Comparison of ENCODE assay signal across 8 cellular contexts in genomic region chr7:43985904-43986864, GRCh38. TPM values are rescaled to one million over a fixed set of nuclear protein-coding genes. Genes with fewer than 3 reads are reported as not detected.
DNase-seq lines count a peak whose midpoint lies in the region; ATAC-seq and TF ChIP-seq lines count a peak whose summit lies in the region.
"Not testable (repeated sequence)": the region's sequence is repeated elsewhere in the genome, so short reads cannot be mapped to it uniquely, and the experiment has no call there.

No MANE protein-coding gene starts in this region.

- not testable (repeated sequence) for TF ChIP-seq POLR2A in esophagus muscularis mucosa (IDR thresholded peaks at IDR 0.05; ENCODE audit: low read depth)

- not testable (repeated sequence) for H3K27me3 ChIP-seq in CD8-positive, alpha-beta memory T cell (ENCODE audit: insufficient read depth, low read length, poor library complexity, severe bottlenecking); esophagus muscularis mucosa

- H3K36me3 ChIP-seq in CD8-positive, alpha-beta memory T cell (ENCODE audit: insufficient read depth, low read length); esophagus muscularis mucosa: not testable (repeated sequence)

- POLR2A ChIA-PET in CD8-positive, alpha-beta memory T cell (lab: Charles Lee): not testable (repeated sequence)

- peak overlapping the region in 4 of 7 donors; percentile 46 to 59 (median 52) for H3K4me3 Mint-ChIP-seq in CD8-positive, alpha-beta memory T cell
- not testable (repeated sequence) for H3K4me3 Mint-ChIP-seq in activated T-helper 1 cell treated with anti-CD3 and anti-CD28 coated beads, Interleukin-12 subunit alpha, Interleukin-12 subunit beta, Interleukin-2, Interleukin-4 antibody, amounts not matched to agents 30 ng/mL and 10 ng/mL and 1 ng/mL, durations not matched to agents 14 hours and 24 hours and 36 hours
- peak overlapping the region; percentile 58 for H3K4me3 Mint-ChIP-seq in mesothelial cell of epicardium

- not testable (repeated sequence) for H3K9me3 Mint-ChIP-seq in CD8-positive, alpha-beta memory T cell; activated T-helper 1 cell treated with anti-CD3 and anti-CD28 coated beads, Interleukin-12 subunit alpha, Interleukin-12 subunit beta, Interleukin-2, Interleukin-4 antibody, amounts not matched to agents 30 ng/mL and 10 ng/mL and 1 ng/mL, durations not matched to agents 14 hours and 24 hours and 36 hours; mesothelial cell of epicardium

- not testable (repeated sequence) for H3K4me3 ChIP-seq in CD8-positive, alpha-beta memory T cell (ENCODE audit: low read length)
- H3K4me3 ChIP-seq in esophagus muscularis mucosa: peak overlapping the region in 3 of 4 donors; percentile 25 to 50 (median 32)

- not testable (repeated sequence) for H3K4me1 ChIP-seq in CD8-positive, alpha-beta memory T cell (ENCODE audit: insufficient read depth, low read length)
- peaks cover 2 to 10% (median 8%) of the 10 kb centered on the region in 4 donors for H3K4me1 ChIP-seq in esophagus muscularis mucosa

- intact Hi-C loops in activated T-helper 1 cell treated with anti-CD3 and anti-CD28 coated beads, Interleukin-12 subunit alpha, Interleukin-12 subunit beta, Interleukin-2, Interleukin-4 antibody, amounts not matched to agents 30 ng/mL and 10 ng/mL and 1 ng/mL, durations not matched to agents 14 hours and 24 hours and 36 hours (cut with micrococcal nuclease); esophagus muscularis mucosa (cut with DNase I): not testable (repeated sequence)

- not testable (repeated sequence) for H3K9me3 ChIP-seq in CD8-positive, alpha-beta memory T cell (ENCODE audit: low read length); esophagus muscularis mucosa

- H3K4me1 Mint-ChIP-seq in CD8-positive, alpha-beta memory T cell; activated T-helper 1 cell treated with anti-CD3 and anti-CD28 coated beads, Interleukin-12 subunit alpha, Interleukin-12 subunit beta, Interleukin-2, Interleukin-4 antibody, amounts not matched to agents 30 ng/mL and 10 ng/mL and 1 ng/mL, durations not matched to agents 14 hours and 24 hours and 36 hours (ENCODE audit: low read depth); mesothelial cell of epicardium: not testable (repeated sequence)

- H3K36me3 Mint-ChIP-seq in CD8-positive, alpha-beta memory T cell; activated T-helper 1 cell treated with anti-CD3 and anti-CD28 coated beads, Interleukin-12 subunit alpha, Interleukin-12 subunit beta, Interleukin-2, Interleukin-4 antibody, amounts not matched to agents 30 ng/mL and 10 ng/mL and 1 ng/mL, durations not matched to agents 14 hours and 24 hours and 36 hours (ENCODE audit: low read depth); mesothelial cell of epicardium: not testable (repeated sequence)

- not testable (repeated sequence) for TF ChIP-seq EP300 in esophagus muscularis mucosa (IDR thresholded peaks at IDR 0.05)

- WGBS in esophagus muscularis mucosa: 20% methylated on average over 1 of the region's 33 CpGs

- TF ChIP-seq CTCF in esophagus muscularis mucosa (IDR thresholded peaks at IDR 0.05): peak in 2 of 3 experiments; percentile 63 to 67
- peak; percentile 91 for TF ChIP-seq CTCF in mesothelial cell of epicardium (IDR thresholded peaks at IDR 0.05; ENCODE audit: unreplicated experiment)

- H3K27me3 Mint-ChIP-seq in CD8-positive, alpha-beta memory T cell; activated T-helper 1 cell treated with anti-CD3 and anti-CD28 coated beads, Interleukin-12 subunit alpha, Interleukin-12 subunit beta, Interleukin-2, Interleukin-4 antibody, amounts not matched to agents 30 ng/mL and 10 ng/mL and 1 ng/mL, durations not matched to agents 14 hours and 24 hours and 36 hours (ENCODE audit: insufficient read depth); mesothelial cell of epicardium (ENCODE audit: low read depth): not testable (repeated sequence)

- not testable (repeated sequence) for H3K27ac ChIP-seq in CD8-positive, alpha-beta memory T cell (ENCODE audit: low read depth, low read length)
- peak overlapping the region in 3 of 4 donors; percentile 56 to 63 (median 57) for H3K27ac ChIP-seq in esophagus muscularis mucosa (replicated peaks in 1 of 4)

- peak overlapping the region in 2 of 8 donors; percentile 68 to 70 for H3K27ac Mint-ChIP-seq in CD8-positive, alpha-beta memory T cell
- H3K27ac Mint-ChIP-seq in activated T-helper 1 cell treated with anti-CD3 and anti-CD28 coated beads, Interleukin-12 subunit alpha, Interleukin-12 subunit beta, Interleukin-2, Interleukin-4 antibody, amounts not matched to agents 30 ng/mL and 10 ng/mL and 1 ng/mL, durations not matched to agents 14 hours and 24 hours and 36 hours; mesothelial cell of epicardium: not testable (repeated sequence)

- peak; percentile 46 for ATAC-seq in GM21367 (IDR thresholded peaks at IDR 0.05; ENCODE audit: unreplicated experiment)
- peak; percentile 67 for ATAC-seq in HG03571 (IDR thresholded peaks at IDR 0.05; ENCODE audit: unreplicated experiment)

- peak in 4 of 5 donors; percentile 27 to 90 (median 48) for DNase-seq in CD8-positive, alpha-beta memory T cell
- DNase-seq in RPMI8226 (peak; percentile 43), mesothelial cell of epicardium (ENCODE audit: low spot score in 2 of 2, unreplicated experiment in 2 of 2) (peak; percentile 42 to 86)
- peak; percentile 14 for DNase-seq in activated T-helper 1 cell treated with anti-CD3 and anti-CD28 coated beads, Interleukin-12 subunit alpha, Interleukin-12 subunit beta, Interleukin-2, Interleukin-4 antibody, amounts not matched to agents 30 ng/mL and 10 ng/mL and 1 ng/mL, durations not matched to agents 14 hours and 24 hours and 36 hours (ENCODE audit: low spot score)
- DNase-seq in esophagus muscularis mucosa (ENCODE audit: extremely low spot score): not testable (repeated sequence)
- peak; percentile 65 for DNase-seq in stimulated activated CD8-positive, alpha-beta memory T cell treated with anti-CD3 and anti-CD28 coated beads, Interleukin-12 subunit alpha, Interleukin-12 subunit beta, amount 100 ng/mL, for 4 hours (ENCODE audit: low read depth)

- CTCF ChIA-PET in CD8-positive, alpha-beta memory T cell (lab: Charles Lee): not testable (repeated sequence)

RNA-seq across cellular contexts. Expression of gene SPDYE1, which starts 11.5 kb away (rescaled TPM):
- not detected for total RNA-seq in CD8-positive, alpha-beta memory T cell
- polyA plus RNA-seq in CD8-positive, alpha-beta memory T cell: 0.25 TPM
- total RNA-seq in activated T-helper 1 cell treated with anti-CD3 and anti-CD28 coated beads, Interleukin-12 subunit alpha, Interleukin-12 subunit beta, Interleukin-2, Interleukin-4 antibody, amounts not matched to agents 30 ng/mL and 10 ng/mL and 1 ng/mL, durations not matched to agents 14 hours and 24 hours and 36 hours: not detected in 2 replicates
- under 1 TPM in 1 of 4 donors, not detected in 3; 0.11 TPM for total RNA-seq in esophagus muscularis mucosa
- total RNA-seq in mesothelial cell of epicardium: not detected in 3 replicates

RNA-seq across cellular contexts. Expression of gene DBNL, which starts 58.3 kb away (rescaled TPM):
- total RNA-seq in CD8-positive, alpha-beta memory T cell: 100 to 1,000 TPM; 144 to 154 TPM
- 184 TPM for polyA plus RNA-seq in CD8-positive, alpha-beta memory T cell
- total RNA-seq in activated T-helper 1 cell treated with anti-CD3 and anti-CD28 coated beads, Interleukin-12 subunit alpha, Interleukin-12 subunit beta, Interleukin-2, Interleukin-4 antibody, amounts not matched to agents 30 ng/mL and 10 ng/mL and 1 ng/mL, durations not matched to agents 14 hours and 24 hours and 36 hours: 140 TPM in 2 replicates
- total RNA-seq in esophagus muscularis mucosa: 100 to 1,000 TPM in 3 of 4 donors, 10 to 100 TPM in 1; 93.9 to 122 (median 115) TPM
- 62.6 to 70.9 TPM (median 64.5 TPM) in 3 replicates for total RNA-seq in mesothelial cell of epicardium

RNA-seq across cellular contexts. Expression of gene UBE2D4, which starts 59.9 kb away (rescaled TPM):
- total RNA-seq in CD8-positive, alpha-beta memory T cell: 10 to 100 TPM; 15.2 to 16.2 TPM
- 13.9 TPM for polyA plus RNA-seq in CD8-positive, alpha-beta memory T cell
- 15.3 and 17.7 TPM in 2 replicates for total RNA-seq in activated T-helper 1 cell treated with anti-CD3 and anti-CD28 coated beads, Interleukin-12 subunit alpha, Interleukin-12 subunit beta, Interleukin-2, Interleukin-4 antibody, amounts not matched to agents 30 ng/mL and 10 ng/mL and 1 ng/mL, durations not matched to agents 14 hours and 24 hours and 36 hours
- total RNA-seq in esophagus muscularis mucosa: 10 to 100 TPM; 20.1 to 36.4 (median 26.3) TPM
- 8.9 to 10.1 TPM (median 10.1 TPM) in 3 replicates for total RNA-seq in mesothelial cell of epicardium
